In genomic region chr1:91706140-91706957, GRCh38 we compare ENCODE assay signal across 17 cellular contexts.
"Had no signal": no experiment of that assay in that cellular context is flagged by ENCODE, and none has a peak within 500 bp of the region (broad histone marks: within the 10 kb centered on the region; RNA-seq: fewer than 3 reads in every experiment).

No MANE protein-coding gene starts in this region.

- H3K27ac ChIP-seq: neutrophil, testis, upper lobe of left lung had no signal

- H3K36me3 ChIP-seq: neutrophil had no signal

- H3K27me3 ChIP-seq: neutrophil, testis, upper lobe of left lung had no signal

- H3K4me1 ChIP-seq: testis had no signal

- H3K9me3 ChIP-seq: neutrophil, testis, upper lobe of left lung had no signal

- H3K4me3 Mint-ChIP-seq: activated CD4-positive, alpha-beta T cell treated with anti-CD3 and anti-CD28 coated beads, Interleukin-2, amount 10 ng/mL, durations not matched to agents 24 days and 14 days; activated T-helper 1 cell treated with anti-CD3 and anti-CD28 coated beads, Interleukin-12 subunit alpha, Interleukin-12 subunit beta, Interleukin-2, Interleukin-4 antibody, amounts not matched to agents 30 ng/mL and 10 ng/mL and 1 ng/mL, durations not matched to agents 14 hours and 24 hours and 36 hours; naive thymus-derived CD8-positive, alpha-beta T cell; stimulated activated naive CD8-positive, alpha-beta T cell treated with anti-CD3 and anti-CD28 coated beads, Interleukin-15, amount 100 ng/mL, for 72 hours had no signal

- H3K27ac Mint-ChIP-seq: activated CD4-positive, alpha-beta T cell treated with anti-CD3 and anti-CD28 coated beads, Interleukin-2, amount 10 ng/mL, durations not matched to agents 24 days and 14 days; activated naive CD4-positive, alpha-beta T cell treated with anti-CD3 and anti-CD28 coated beads, Interleukin-2, amount 50 U/mL, for 72 hours; activated T-helper 1 cell treated with anti-CD3 and anti-CD28 coated beads, Interleukin-12 subunit alpha, Interleukin-12 subunit beta, Interleukin-2, Interleukin-4 antibody, amounts not matched to agents 30 ng/mL and 10 ng/mL and 1 ng/mL, durations not matched to agents 14 hours and 24 hours and 36 hours; stimulated activated naive CD8-positive, alpha-beta T cell treated with anti-CD3 and anti-CD28 coated beads, Interleukin-15, amount 100 ng/mL, for 72 hours had no signal

- H3K9me3 Mint-ChIP-seq: activated T-helper 1 cell treated with anti-CD3 and anti-CD28 coated beads, Interleukin-12 subunit alpha, Interleukin-12 subunit beta, Interleukin-2, Interleukin-4 antibody, amounts not matched to agents 30 ng/mL and 10 ng/mL and 1 ng/mL, durations not matched to agents 14 hours and 24 hours and 36 hours; naive thymus-derived CD8-positive, alpha-beta T cell; stimulated activated naive CD8-positive, alpha-beta T cell treated with anti-CD3 and anti-CD28 coated beads, Interleukin-15, amount 100 ng/mL, for 72 hours had no signal

- DNase-seq: activated CD4-positive, alpha-beta T cell treated with anti-CD3 and anti-CD28 coated beads, Interleukin-2, amount 10 ng/mL, durations not matched to agents 24 days and 14 days; activated CD4-positive, CD25-positive, alpha-beta regulatory T cell; activated gamma-delta T cell treated with Interleukin-2 at 50 U/mL for 16 hours; dermis blood vessel endothelial cell; effector memory CD4-positive, alpha-beta T cell; foreskin fibroblast; hippocampal formation; naive thymus-derived CD8-positive, alpha-beta T cell; stimulated activated naive CD8-positive, alpha-beta T cell treated with anti-CD3 and anti-CD28 coated beads, Interleukin-15, amount 100 ng/mL, for 72 hours; T-helper 1 cell; T-helper 9 cell; testis; upper lobe of left lung had no signal

- H3K4me3 ChIP-seq: testis, upper lobe of left lung had no signal

- H3K27me3 Mint-ChIP-seq: activated CD4-positive, alpha-beta T cell treated with anti-CD3 and anti-CD28 coated beads, Interleukin-2, amount 10 ng/mL, durations not matched to agents 24 days and 14 days; naive thymus-derived CD8-positive, alpha-beta T cell; stimulated activated naive CD8-positive, alpha-beta T cell treated with anti-CD3 and anti-CD28 coated beads, Interleukin-15, amount 100 ng/mL, for 72 hours had no signal

- ATAC-seq: activated naive CD4-positive, alpha-beta T cell treated with anti-CD3 and anti-CD28 coated beads, Interleukin-2, amount 50 U/mL, for 72 hours; left lobe of liver; naive thymus-derived CD8-positive, alpha-beta T cell; stimulated activated naive CD8-positive, alpha-beta T cell treated with anti-CD3 and anti-CD28 coated beads, Interleukin-15, amount 100 ng/mL, for 72 hours had no signal
